In genomic region chr16:72921620-72922019, GRCh38 we compare ENCODE assay signal across 10 cellular contexts.
DNase-seq lines count a peak whose midpoint lies in the region; ATAC-seq and TF ChIP-seq lines count a peak whose summit lies in the region.
"Had no signal": no experiment of that assay in that cellular context is flagged by ENCODE, and none has a peak within 500 bp of the region (broad histone marks: within the 10 kb centered on the region; RNA-seq: fewer than 3 reads in every experiment).

No MANE protein-coding gene starts in this region.

- 54 to 57% methylated on average over 11 to 14 of the region's 15 CpGs for WGBS in thyroid gland, 2 donors

- DNase-seq in Ammon's horn (ENCODE audit: low spot score) (peak; percentile 60), brain pericyte (ENCODE audit: low read depth, low spot score) (peak; percentile 69), thyroid gland (no peak), NCI-H128 (lab: John Stamatoyannopoulos, UW; ENCODE audit: unreplicated experiment) (no peak)
- no peak for DNase-seq in effector memory CD8-positive, alpha-beta T cell
- DNase-seq: PC-9; stimulated activated CD4-positive, alpha-beta T cell treated with anti-CD3 and anti-CD28 coated beads, Interleukin-2, amount 100 ng/mL, for 24 hours had no signal

- no peak for ATAC-seq in GM18520 (IDR thresholded peaks at IDR 0.05; ENCODE audit: unreplicated experiment)
- no peak for ATAC-seq in effector memory CD8-positive, alpha-beta T cell (replicated peaks)

- TF ChIP-seq CTCF in nephron (IDR thresholded peaks at IDR 0.05; ENCODE audit: unreplicated experiment in 3 of 3) = no peak
- TF ChIP-seq CTCF in thyroid gland (IDR thresholded peaks at IDR 0.05) = no peak

- H3K4me1 Mint-ChIP-seq in nephron = peaks cover 36% of the 10 kb centered on the region
- H3K4me1 Mint-ChIP-seq in effector memory CD8-positive, alpha-beta T cell (ENCODE audit: low read depth in 2 of 2) = peaks cover 0 to 3% of the 10 kb centered on the region in 2 donors

- peak overlapping the region in 1 of 3 experiments; percentile 47 for H3K4me3 Mint-ChIP-seq in nephron
- H3K4me3 Mint-ChIP-seq in effector memory CD8-positive, alpha-beta T cell = no peak overlapping the region

- H3K27ac Mint-ChIP-seq in nephron = peak overlapping the region in 2 of 3 experiments; percentile 24 to 26
- H3K27ac Mint-ChIP-seq in effector memory CD8-positive, alpha-beta T cell = no peak overlapping the region

- peaks cover 10 to 19% of the 10 kb centered on the region in 2 donors for H3K4me1 ChIP-seq in thyroid gland

- TF ChIP-seq POLR2A in thyroid gland (IDR thresholded peaks at IDR 0.05) = no peak

- no peaks in the 10 kb centered on the region for H3K9me3 ChIP-seq in KOPT-K1 (ENCODE audit: insufficient read depth, low read length, poor library complexity, severe bottlenecking)
- no peaks in the 10 kb centered on the region for H3K9me3 ChIP-seq in thyroid gland

- no peaks in the 10 kb centered on the region for H3K27me3 Mint-ChIP-seq in nephron (ENCODE audit: low read depth)
- peaks cover 0 to 16% of the 10 kb centered on the region in 2 donors for H3K27me3 Mint-ChIP-seq in effector memory CD8-positive, alpha-beta T cell

- peaks cover 4% of the 10 kb centered on the region for H3K36me3 Mint-ChIP-seq in nephron (ENCODE audit: low read depth)
- peaks cover 2% of the 10 kb centered on the region for H3K36me3 Mint-ChIP-seq in effector memory CD8-positive, alpha-beta T cell (ENCODE audit: insufficient read depth)

- intact Hi-C loops in thyroid gland (cut with DNase I) = no loop called here

- H3K27me3 ChIP-seq in thyroid gland = no peaks in the 10 kb centered on the region

- H3K27ac ChIP-seq in KOPT-K1 (ENCODE audit: low read depth, low read length, poor library complexity, severe bottlenecking) (peak overlapping the region; percentile 64), thyroid gland (no peak overlapping the region)
- H3K27ac ChIP-seq: PC-9 had no signal

- no peaks in the 10 kb centered on the region for H3K36me3 ChIP-seq in KOPT-K1 (ENCODE audit: insufficient read depth, low read length)
- no peaks in the 10 kb centered on the region for H3K36me3 ChIP-seq in thyroid gland

- H3K4me3 ChIP-seq in thyroid gland (replicated peaks in 1 of 3) = no peak overlapping the region
- H3K4me3 ChIP-seq: PC-9 had no signal

- peaks cover 2% of the 10 kb centered on the region for H3K9me3 Mint-ChIP-seq in nephron
- H3K9me3 Mint-ChIP-seq in effector memory CD8-positive, alpha-beta T cell = peaks cover 0 to 3% of the 10 kb centered on the region in 2 donors

Comparison
In these comparisons a context has a peak if more than half of its experiments do, and no peak if none do; other contexts are left out.
1. DNase-seq: peak in Ammon's horn (single experiment) and brain pericyte (single experiment); none in effector memory CD8-positive, alpha-beta T cell (0 of 3), thyroid gland (0 of 2) and NCI-H128 (single experiment).
2. H3K27ac Mint-ChIP-seq: peak in nephron (2 of 3); none in effector memory CD8-positive, alpha-beta T cell (0 of 2).